ENCODE assay signal across 20 cellular contexts in the genomic region with DNA sequence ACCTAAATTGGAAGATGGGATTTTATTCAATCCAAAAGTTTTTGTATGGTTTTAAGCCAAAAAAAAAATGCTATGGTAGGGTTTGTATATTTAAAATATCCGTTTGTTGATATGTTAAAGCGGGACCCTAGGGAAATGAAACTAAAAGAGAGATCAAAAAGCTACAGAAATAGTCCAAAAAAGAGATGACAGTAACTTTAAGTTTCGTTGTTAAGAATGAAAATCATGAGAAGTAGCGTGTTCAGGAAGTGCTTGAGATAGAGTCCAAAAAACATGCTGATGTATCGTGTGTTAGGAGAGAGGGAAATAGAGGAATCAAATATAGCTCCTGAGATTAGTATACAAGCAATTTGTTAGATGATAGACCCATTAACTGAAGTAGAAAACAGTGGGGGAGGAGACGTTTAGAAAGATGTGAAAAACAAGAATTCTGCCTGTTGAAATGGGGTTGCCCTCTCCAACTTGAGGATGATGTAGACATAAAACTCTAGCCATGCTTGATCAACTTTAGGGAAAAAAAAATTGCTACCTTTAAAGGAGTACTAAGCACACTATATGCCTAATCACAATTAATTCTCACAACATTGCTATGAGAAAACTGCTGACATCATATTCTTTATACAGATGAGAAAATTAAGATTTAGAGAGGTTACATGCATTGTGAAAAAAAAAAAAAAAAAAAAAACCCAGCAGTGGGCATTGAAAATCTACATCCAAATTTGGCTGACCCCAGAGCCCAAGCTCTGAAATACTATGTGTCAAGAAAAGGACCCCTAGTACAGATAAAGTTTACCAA.
"Had no signal": no experiment of that assay in that cellular context is flagged by ENCODE, and none has a peak within 500 bp of the region (broad histone marks: within the 10 kb centered on the region; RNA-seq: fewer than 3 reads in every experiment).

No MANE protein-coding gene starts in this region.

- H3K9ac ChIP-seq: neural progenitor cell had no signal

- DNase-seq: activated CD8-positive, alpha-beta memory T cell treated with anti-CD3 and anti-CD28 coated beads for 24 hours; activated CD8-positive, alpha-beta memory T cell treated with anti-CD3 and anti-CD28 coated beads, Interleukin-2, amount 50 U/mL, for 4 hours; activated T-cell treated with anti-CD3 and anti-CD28 coated beads, Interleukin-2, amount 50 U/mL, for 24 hours; aorta; head of caudate nucleus; hypothalamus; left ventricle myocardium inferior; naive thymus-derived CD8-positive, alpha-beta T cell; sigmoid colon; stimulated activated CD4-positive, alpha-beta T cell treated with anti-CD3 and anti-CD28 coated beads, Interleukin-15, amount 100 ng/mL, for 24 hours; transverse colon; uterus had no signal

- H3K36me3 ChIP-seq: gastroesophageal sphincter, left ventricle myocardium inferior, neural progenitor cell, sigmoid colon, transverse colon, uterus had no signal

- H3K4me3 ChIP-seq: gastroesophageal sphincter, left ventricle myocardium inferior, neural progenitor cell, sigmoid colon, smooth muscle cell, transverse colon, uterus had no signal

- H3K4me1 ChIP-seq: gastroesophageal sphincter, left ventricle myocardium inferior, sigmoid colon, transverse colon, uterus had no signal

- H3K9me3 ChIP-seq: gastroesophageal sphincter, sigmoid colon, transverse colon, uterus had no signal

- H3K4me2 ChIP-seq: neural progenitor cell, smooth muscle cell had no signal

- H3K27ac ChIP-seq: epithelial cell of prostate, gastroesophageal sphincter, left ventricle myocardium inferior, neural progenitor cell, sigmoid colon, transverse colon, uterus had no signal

- ATAC-seq: activated naive CD4-positive, alpha-beta T cell treated with anti-CD3 and anti-CD28 coated beads, Interleukin-2, amount 50 U/mL, for 72 hours; activated T-helper 17 cell treated with anti-CD3 and anti-CD28 coated beads, Interleukin-2, amount 50 U/mL, for 72 hours; gastroesophageal sphincter; naive thymus-derived CD8-positive, alpha-beta T cell; stimulated activated memory B cell treated with anti-CD40 and anti-IgM and Interleukin-4, amounts not matched to agents 10 μg/mL and 1 μg/mL and 100 μg/mL, for 72 hours; WTC11 had no signal

- H3K27me3 ChIP-seq: gastroesophageal sphincter, neural progenitor cell, sigmoid colon, transverse colon, uterus had no signal
